1 cellular context compared by ENCODE assay signal in genomic region chr10:20958764-20959163, GRCh38.
TF ChIP-seq lines count a peak whose summit lies in the region.

No MANE protein-coding gene starts in this region.

TF ChIP-seq in HEK293, 187 proteins besides CTCF, POLR2A, EP300 and RAD21 (continued from another document and continues in another):
- peak; percentile 47; the same call in 1 of the 2 replicates for TF ChIP-seq HIC1 (tag by site-specific recombination; IDR thresholded peaks at IDR 0.05)
- no peak for TF ChIP-seq ZNF433 (tag by site-specific recombination; IDR thresholded peaks at IDR 0.05; ENCODE audit: low read depth)
- no peak for TF ChIP-seq BCL11A (tag by site-specific recombination; IDR thresholded peaks at IDR 0.05; ENCODE audit: low read depth)
- TF ChIP-seq, protein P1, sequence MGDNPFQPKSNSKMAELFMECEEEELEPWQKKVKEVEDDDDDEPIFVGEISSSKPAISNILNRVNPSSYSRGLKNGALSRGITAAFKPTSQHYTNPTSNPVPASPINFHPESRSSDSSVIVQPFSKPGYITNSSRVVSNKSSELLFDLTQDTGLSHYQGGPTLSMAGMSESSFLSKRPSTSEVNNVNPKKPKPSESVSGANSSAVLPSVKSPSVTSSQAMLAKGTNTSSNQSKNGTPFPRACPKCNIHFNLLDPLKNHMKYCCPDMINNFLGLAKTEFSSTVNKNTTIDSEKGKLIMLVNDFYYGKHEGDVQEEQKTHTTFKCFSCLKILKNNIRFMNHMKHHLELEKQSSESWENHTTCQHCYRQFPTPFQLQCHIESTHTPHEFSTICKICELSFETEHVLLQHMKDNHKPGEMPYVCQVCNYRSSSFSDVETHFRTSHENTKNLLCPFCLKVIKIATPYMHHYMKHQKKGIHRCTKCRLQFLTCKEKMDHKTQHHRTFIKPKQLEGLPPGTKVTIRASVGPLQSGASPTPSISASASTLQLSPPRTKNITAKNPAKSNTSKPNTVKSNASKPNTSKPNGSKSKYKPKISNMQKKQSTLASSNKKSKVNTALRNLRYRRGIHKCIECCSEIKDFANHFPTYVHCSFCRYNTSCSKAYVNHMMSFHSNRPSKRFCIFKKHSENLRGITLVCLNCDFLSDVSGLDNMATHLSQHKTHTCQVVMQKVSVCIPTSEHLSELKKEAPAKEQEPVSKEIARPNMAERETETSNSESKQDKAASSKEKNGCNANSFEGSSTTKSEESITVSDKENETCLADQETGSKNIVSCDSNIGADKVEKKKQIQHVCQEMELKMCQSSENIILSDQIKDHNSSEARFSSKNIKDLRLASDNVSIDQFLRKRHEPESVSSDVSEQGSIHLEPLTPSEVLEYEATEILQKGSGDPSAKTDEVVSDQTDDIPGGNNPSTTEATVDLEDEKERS (tag by site-specific recombination; IDR thresholded peaks at IDR 0.05), result no peak
- no peak for TF ChIP-seq SP2 (tag by site-specific recombination; IDR thresholded peaks at IDR 0.05)
- TF ChIP-seq ZNF324 (tag by site-specific recombination; IDR thresholded peaks at IDR 0.05), result no peak
- TF ChIP-seq ZNF114 (tag by site-specific recombination; IDR thresholded peaks at IDR 0.05), result no peak
- no peak for TF ChIP-seq ZBTB20 (tag by site-specific recombination; IDR thresholded peaks at IDR 0.05)
- TF ChIP-seq ZNF701 (tag by site-specific recombination; IDR thresholded peaks at IDR 0.05), result no peak
- TF ChIP-seq ZNF140 (tag by site-specific recombination; IDR thresholded peaks at IDR 0.05), result no peak
- no peak for TF ChIP-seq TSHZ1 (tag by site-specific recombination; IDR thresholded peaks at IDR 0.05; ENCODE audit: borderline replicate concordance)
- TF ChIP-seq ZXDB (tag by site-specific recombination; IDR thresholded peaks at IDR 0.05), result peak; percentile 33; the same call in 1 of the 2 replicates
- TF ChIP-seq ZNF366 (tag by site-specific recombination; conservative IDR thresholded peaks at IDR 0.05), result 0 out of 2 replicates have a peak, but pooled peaks have one; percentile 10
- TF ChIP-seq ZNF555 (tag by site-specific recombination; conservative IDR thresholded peaks at IDR 0.05), result no peak
- TF ChIP-seq ZNF558 (tag by site-specific recombination; IDR thresholded peaks at IDR 0.05), result no peak
- no peak for TF ChIP-seq EGR2 (tag by site-specific recombination; IDR thresholded peaks at IDR 0.05; ENCODE audit: low read depth)
- peak; percentile 47; the same call in 1 of the 2 replicates for TF ChIP-seq OVOL3 (tag by site-specific recombination; IDR thresholded peaks at IDR 0.05)
- no peak for TF ChIP-seq IKZF3 (tag by site-specific recombination; IDR thresholded peaks at IDR 0.05)
- TF ChIP-seq ZNF561 (tag by site-specific recombination; IDR thresholded peaks at IDR 0.05; ENCODE audit: borderline replicate concordance), result no peak
- no peak for TF ChIP-seq ZNF24 (tag by site-specific recombination; IDR thresholded peaks at IDR 0.05)
- no peak for TF ChIP-seq ZNF501 (tag by site-specific recombination; IDR thresholded peaks at IDR 0.05)
- no peak for TF ChIP-seq REST (tag by site-specific recombination; IDR thresholded peaks at IDR 0.05)
- no peak for TF ChIP-seq ZEB2 (tag by site-specific recombination; IDR thresholded peaks at IDR 0.05)
- no peak for TF ChIP-seq ZNF239 (tag by site-specific recombination; IDR thresholded peaks at IDR 0.05)
- TF ChIP-seq ZNF2 (tag by site-specific recombination; IDR thresholded peaks at IDR 0.05), result peak; percentile 33; the same call in 1 of the 2 replicates
- no peak for TF ChIP-seq ZIC2 (tag by site-specific recombination; IDR thresholded peaks at IDR 0.05)
- no peak for TF ChIP-seq ZNF510 (tag by site-specific recombination; IDR thresholded peaks at IDR 0.05; ENCODE audit: insufficient replicate concordance)
- no peak for TF ChIP-seq ZNF658 (tag by site-specific recombination; IDR thresholded peaks at IDR 0.05)
- peak; percentile 73 for TF ChIP-seq FEZF1 (tag by site-specific recombination; IDR thresholded peaks at IDR 0.05)
- TF ChIP-seq, protein P2, sequence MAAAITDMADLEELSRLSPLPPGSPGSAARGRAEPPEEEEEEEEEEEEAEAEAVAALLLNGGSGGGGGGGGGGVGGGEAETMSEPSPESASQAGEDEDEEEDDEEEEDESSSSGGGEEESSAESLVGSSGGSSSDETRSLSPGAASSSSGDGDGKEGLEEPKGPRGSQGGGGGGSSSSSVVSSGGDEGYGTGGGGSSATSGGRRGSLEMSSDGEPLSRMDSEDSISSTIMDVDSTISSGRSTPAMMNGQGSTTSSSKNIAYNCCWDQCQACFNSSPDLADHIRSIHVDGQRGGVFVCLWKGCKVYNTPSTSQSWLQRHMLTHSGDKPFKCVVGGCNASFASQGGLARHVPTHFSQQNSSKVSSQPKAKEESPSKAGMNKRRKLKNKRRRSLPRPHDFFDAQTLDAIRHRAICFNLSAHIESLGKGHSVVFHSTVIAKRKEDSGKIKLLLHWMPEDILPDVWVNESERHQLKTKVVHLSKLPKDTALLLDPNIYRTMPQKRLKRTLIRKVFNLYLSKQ (tag by site-specific recombination; IDR thresholded peaks at IDR 0.05; ENCODE audit: borderline replicate concordance), result no peak
- TF ChIP-seq ZNF48 (tag by site-specific recombination; IDR thresholded peaks at IDR 0.05), result no peak
- no peak for TF ChIP-seq ZNF600 (tag by site-specific recombination; IDR thresholded peaks at IDR 0.05)
- TF ChIP-seq GLIS2 (tag by site-specific recombination; IDR thresholded peaks at IDR 0.05), result no peak
- TF ChIP-seq, protein P3, sequence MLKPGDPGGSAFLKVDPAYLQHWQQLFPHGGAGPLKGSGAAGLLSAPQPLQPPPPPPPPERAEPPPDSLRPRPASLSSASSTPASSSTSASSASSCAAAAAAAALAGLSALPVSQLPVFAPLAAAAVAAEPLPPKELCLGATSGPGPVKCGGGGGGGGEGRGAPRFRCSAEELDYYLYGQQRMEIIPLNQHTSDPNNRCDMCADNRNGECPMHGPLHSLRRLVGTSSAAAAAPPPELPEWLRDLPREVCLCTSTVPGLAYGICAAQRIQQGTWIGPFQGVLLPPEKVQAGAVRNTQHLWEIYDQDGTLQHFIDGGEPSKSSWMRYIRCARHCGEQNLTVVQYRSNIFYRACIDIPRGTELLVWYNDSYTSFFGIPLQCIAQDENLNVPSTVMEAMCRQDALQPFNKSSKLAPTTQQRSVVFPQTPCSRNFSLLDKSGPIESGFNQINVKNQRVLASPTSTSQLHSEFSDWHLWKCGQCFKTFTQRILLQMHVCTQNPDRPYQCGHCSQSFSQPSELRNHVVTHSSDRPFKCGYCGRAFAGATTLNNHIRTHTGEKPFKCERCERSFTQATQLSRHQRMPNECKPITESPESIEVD (tag by site-specific recombination; IDR thresholded peaks at IDR 0.05), result peak; percentile 75
- no peak for TF ChIP-seq ZNF221 (tag by site-specific recombination; IDR thresholded peaks at IDR 0.05; ENCODE audit: borderline replicate concordance)
- no peak for TF ChIP-seq ZNF37A (tag by site-specific recombination; IDR thresholded peaks at IDR 0.05)
- TF ChIP-seq, protein P4, sequence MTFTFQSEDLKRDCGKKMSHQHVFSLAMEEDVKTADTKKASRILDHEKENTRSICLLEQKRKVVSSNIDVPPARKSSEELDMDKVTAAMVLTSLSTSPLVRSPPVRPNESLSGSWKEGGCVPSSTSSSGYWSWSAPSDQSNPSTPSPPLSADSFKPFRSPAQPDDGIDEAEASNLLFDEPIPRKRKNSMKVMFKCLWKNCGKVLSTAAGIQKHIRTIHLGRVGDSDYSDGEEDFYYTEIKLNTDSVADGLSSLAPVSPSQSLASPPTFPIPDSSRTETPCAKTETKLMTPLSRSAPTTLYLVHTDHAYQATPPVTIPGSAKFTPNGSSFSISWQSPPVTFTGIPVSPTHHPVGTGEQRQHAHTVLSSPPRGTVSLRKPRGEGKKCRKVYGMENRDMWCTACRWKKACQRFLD (tag by site-specific recombination; IDR thresholded peaks at IDR 0.05), result no peak
- no peak for TF ChIP-seq ZNF175 (tag by site-specific recombination; IDR thresholded peaks at IDR 0.05)
- TF ChIP-seq ZNF350 (tag by site-specific recombination; IDR thresholded peaks at IDR 0.05), result no peak
- 0 out of 2 replicates have a peak, but pooled peaks have one; percentile 12 for TF ChIP-seq ZNF146 (tag by site-specific recombination; IDR thresholded peaks at IDR 0.05)
- TF ChIP-seq ZNF530 (tag by site-specific recombination; IDR thresholded peaks at IDR 0.05; ENCODE audit: low read depth), result no peak
- no peak for TF ChIP-seq TRIM28 (IDR thresholded peaks at IDR 0.05; ENCODE audit: borderline replicate concordance, low read length)
- TF ChIP-seq ZNF660 (tag by site-specific recombination; IDR thresholded peaks at IDR 0.05), result no peak
- no peak for TF ChIP-seq ZNF133 (tag by site-specific recombination; IDR thresholded peaks at IDR 0.05)
- no peak for TF ChIP-seq ZNF626 (tag by site-specific recombination; IDR thresholded peaks at IDR 0.05)
- TF ChIP-seq, protein P5, sequence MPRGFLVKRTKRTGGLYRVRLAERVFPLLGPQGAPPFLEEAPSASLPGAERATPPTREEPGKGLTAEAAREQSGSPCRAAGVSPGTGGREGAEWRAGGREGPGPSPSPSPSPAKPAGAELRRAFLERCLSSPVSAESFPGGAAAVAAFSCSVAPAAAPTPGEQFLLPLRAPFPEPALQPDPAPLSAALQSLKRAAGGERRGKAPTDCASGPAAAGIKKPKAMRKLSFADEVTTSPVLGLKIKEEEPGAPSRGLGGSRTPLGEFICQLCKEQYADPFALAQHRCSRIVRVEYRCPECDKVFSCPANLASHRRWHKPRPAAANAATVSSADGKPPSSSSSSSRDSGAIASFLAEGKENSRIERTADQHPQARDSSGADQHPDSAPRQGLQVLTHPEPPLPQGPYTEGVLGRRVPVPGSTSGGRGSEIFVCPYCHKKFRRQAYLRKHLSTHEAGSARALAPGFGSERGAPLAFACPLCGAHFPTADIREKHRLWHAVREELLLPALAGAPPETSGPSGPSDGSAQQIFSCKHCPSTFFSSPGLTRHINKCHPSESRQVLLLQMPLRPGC (tag by site-specific recombination; IDR thresholded peaks at IDR 0.05), result peak; percentile 68; the same call in 1 of the 2 replicates
- TF ChIP-seq ZNF354C (tag by site-specific recombination; IDR thresholded peaks at IDR 0.05; ENCODE audit: borderline replicate concordance, low read depth), result no peak
- TF ChIP-seq ZNF629 (tag by site-specific recombination; IDR thresholded peaks at IDR 0.05), result peak; percentile 49
